In genomic region chr16:30394603-30395154, GRCh38 we compare ENCODE assay signal across 2 cellular contexts.
TF ChIP-seq lines count a peak whose summit lies in the region.

No MANE protein-coding gene starts in this region.

TF ChIP-seq in GM12878, 131 proteins besides CTCF, POLR2A, EP300 and RAD21:
- TF ChIP-seq E2F4 (IDR thresholded peaks at IDR 0.05; ENCODE audit: low read depth, low read length), result no peak
- 0 out of 2 replicates have a peak, but pooled peaks have one; percentile 41 for TF ChIP-seq MLLT1 (IDR thresholded peaks at IDR 0.05)
TF ChIP-seq in GM12878: peak in this region for 1.

TF ChIP-seq in GM12891, 5 proteins besides CTCF, POLR2A, EP300 and RAD21:
- no peak for TF ChIP-seq POU2F2 (IDR thresholded peaks at IDR 0.05; ENCODE audit: low read depth, low read length)
- no peak for TF ChIP-seq TAF1 (IDR thresholded peaks at IDR 0.05; ENCODE audit: low read depth, low read length)
- TF ChIP-seq PAX5 (IDR thresholded peaks at IDR 0.05; ENCODE audit: insufficient read depth, low read length, severe bottlenecking), result no peak
- no peak for TF ChIP-seq POLR2AphosphoS5 (IDR thresholded peaks at IDR 0.05; ENCODE audit: low read depth, low read length)
- TF ChIP-seq SPI1 (IDR thresholded peaks at IDR 0.05; ENCODE audit: low read depth, low read length), result no peak
